16 cellular contexts compared by ENCODE assay signal in genomic region chr11:87144266-87144665, GRCh38.
"Had no signal": no experiment of that assay in that cellular context is flagged by ENCODE, and none has a peak within 500 bp of the region (broad histone marks: within the 10 kb centered on the region; RNA-seq: fewer than 3 reads in every experiment).

No MANE protein-coding gene starts in this region.

- H3K27ac ChIP-seq: adrenal gland, neutrophil, thyroid gland had no signal

- H3K27me3 Mint-ChIP-seq: activated CD8-positive, alpha-beta T cell treated with anti-CD3 and anti-CD28 coated beads for 36 hours; naive thymus-derived CD4-positive, alpha-beta T cell; stimulated activated memory B cell treated with anti-CD40 and anti-IgM and Interleukin-4, amounts not matched to agents 10 μg/mL and 1 μg/mL and 100 μg/mL, for 72 hours had no signal

- H3K9me3 ChIP-seq: neutrophil, thyroid gland had no signal

- H3K27me3 ChIP-seq: adrenal gland, neutrophil, thyroid gland had no signal

- H3K4me3 Mint-ChIP-seq: activated CD8-positive, alpha-beta T cell treated with anti-CD3 and anti-CD28 coated beads for 36 hours; activated T-cell treated with anti-CD3 and anti-CD28 coated beads, Interleukin-2, amount 50 U/mL, for 4 hours; stimulated activated memory B cell treated with anti-CD40 and anti-IgM and Interleukin-4, amounts not matched to agents 10 μg/mL and 1 μg/mL and 100 μg/mL, for 72 hours; WTC11 had no signal

- ATAC-seq: activated T-cell treated with anti-CD3 and anti-CD28 coated beads, Interleukin-2, amount 50 U/mL, for 4 hours; left lobe of liver; naive thymus-derived CD4-positive, alpha-beta T cell; stimulated activated memory B cell treated with anti-CD40 and anti-IgM and Interleukin-4, amounts not matched to agents 10 μg/mL and 1 μg/mL and 100 μg/mL, for 72 hours; WTC11 had no signal

- H3K27ac Mint-ChIP-seq: activated CD8-positive, alpha-beta T cell treated with anti-CD3 and anti-CD28 coated beads for 36 hours; stimulated activated memory B cell treated with anti-CD40 and anti-IgM and Interleukin-4, amounts not matched to agents 10 μg/mL and 1 μg/mL and 100 μg/mL, for 72 hours; WTC11 had no signal

- H3K4me3 ChIP-seq: adrenal gland, thyroid gland had no signal

- DNase-seq: activated CD4-positive, alpha-beta T cell treated with anti-CD3 and anti-CD28 coated beads for 4 hours; activated CD8-positive, alpha-beta T cell treated with anti-CD3 and anti-CD28 coated beads for 36 hours; activated effector memory CD4-positive, alpha-beta T cell treated with Interleukin-2 at 50 U/mL for 16 hours; activated naive CD4-positive, alpha-beta T cell treated with anti-CD3 and anti-CD28 coated beads, Interleukin-2, amount 50 U/mL, for 16 hours; activated T-cell treated with anti-CD3 and anti-CD28 coated beads, Interleukin-2, amount 50 U/mL, for 4 hours; adrenal gland; caudate nucleus; islet precursor cell; retina; stimulated activated CD4-positive, alpha-beta T cell treated with anti-CD3 and anti-CD28 coated beads, Interleukin-2, amount 100 ng/mL, for 48 hours; thyroid gland had no signal

- H3K36me3 ChIP-seq: adrenal gland, neutrophil, thyroid gland had no signal
